ENCODE assay signal across 11 cellular contexts in the genomic region with DNA sequence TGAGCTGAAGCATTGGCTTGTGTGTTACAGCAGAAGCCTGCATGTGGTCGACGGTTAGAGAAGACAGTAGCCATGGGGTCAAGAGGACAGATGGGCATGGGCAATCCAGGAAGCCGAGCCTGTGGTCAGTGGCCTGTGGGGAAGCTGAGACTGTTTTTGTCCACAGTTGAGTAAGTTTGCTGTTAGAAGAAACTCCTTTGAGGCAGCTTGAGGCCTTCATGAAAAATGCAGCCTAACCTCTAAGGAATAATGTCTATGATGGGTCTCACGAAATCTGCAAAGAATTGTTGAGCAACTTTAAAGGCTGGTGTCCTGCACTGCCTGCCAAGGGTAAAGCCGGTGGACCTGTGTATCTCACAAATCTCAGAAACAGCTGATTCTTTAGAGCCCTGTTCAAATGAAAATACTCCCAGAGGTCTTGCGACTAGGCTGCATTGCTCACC.
DNase-seq lines count a peak whose midpoint lies in the region; FAIRE-seq and TF ChIP-seq lines count a peak whose summit lies in the region.
"Had no signal": no experiment of that assay in that cellular context is flagged by ENCODE, and none has a peak within 500 bp of the region (broad histone marks: within the 10 kb centered on the region; RNA-seq: fewer than 3 reads in every experiment).

No MANE protein-coding gene starts in this region.

- no peaks in the 10 kb centered on the region for H3K27me3 ChIP-seq in kidney epithelial cell (ENCODE audit: control insufficient read depth, insufficient read depth, low read length)
- H3K27me3 ChIP-seq in suprapubic skin = no peaks in the 10 kb centered on the region

- H3K36me3 ChIP-seq in kidney epithelial cell (ENCODE audit: control insufficient read depth, insufficient read depth, low read length) = no peaks in the 10 kb centered on the region
- H3K36me3 ChIP-seq in suprapubic skin = no peaks in the 10 kb centered on the region

- TF ChIP-seq CTCF in kidney epithelial cell (IDR thresholded peaks at IDR 0.05; ENCODE audit: insufficient read depth, low read length, poor library complexity, severe bottlenecking) (no peak), suprapubic skin (IDR thresholded peaks at IDR 0.05) (no peak)

- no peak for TF ChIP-seq EP300 in suprapubic skin (IDR thresholded peaks at IDR 0.05)

- H3K27ac ChIP-seq in suprapubic skin = peak overlapping the region; percentile 49
- H3K27ac ChIP-seq: KMS-11 had no signal

- 47% methylated on average over 6 of the region's 6 CpGs for WGBS in suprapubic skin

- no peak for FAIRE-seq in HTR-8/SVneo (lab: Jason Lieb, UNC)

- H3K9me3 ChIP-seq in suprapubic skin = peaks cover 3% of the 10 kb centered on the region

- H3K4me1 ChIP-seq in suprapubic skin = peaks cover 17% of the 10 kb centered on the region

- H3K4me3 ChIP-seq in kidney epithelial cell (ENCODE audit: low read depth, low read length) = no peak overlapping the region
- no peak overlapping the region for H3K4me3 ChIP-seq in suprapubic skin

- DNase-seq in M059J (ENCODE audit: low read depth) = peak; percentile 90
- peak; percentile 60 for DNase-seq in brain pericyte (ENCODE audit: low read depth, low spot score)
- DNase-seq in kidney epithelial cell (ENCODE audit: low read depth) = peak; percentile 56
- DNase-seq in suprapubic skin (ENCODE audit: low spot score in 2 of 2) = no peak
- no peak for DNase-seq in activated T-cell treated with anti-CD3 and anti-CD28 coated beads, Interleukin-2, amount 50 U/mL, for 1 hour
- no peak for DNase-seq in NCI-H1694 (lab: John Stamatoyannopoulos, UW)
- no peak for DNase-seq in HTR-8/SVneo (ENCODE audit: insufficient read length, low spot score)
- no peak for DNase-seq in SHP77 treated with DMSO at 0.1 percent for 48 hours (lab: John Stamatoyannopoulos, UW)
- DNase-seq: DND-41, NCI-H446 treated with DMSO at 0.1 percent for 48 hours had no signal

- TF ChIP-seq POLR2A in suprapubic skin (IDR thresholded peaks at IDR 0.05) = no peak

Comparison
In these comparisons a context has a peak if more than half of its experiments do, and no peak if none do; other contexts are left out.
1. DNase-seq: peak in M059J (single experiment), brain pericyte (single experiment) and kidney epithelial cell (single experiment); none in suprapubic skin (0 of 2), activated T-cell treated with anti-CD3 and anti-CD28 coated beads, Interleukin-2, amount 50 U/mL, for 1 hour (single experiment), NCI-H1694 (single experiment), HTR-8/SVneo (single experiment) and SHP77 treated with DMSO at 0.1 percent for 48 hours (single experiment).